Comparison of ENCODE assay signal across 8 cellular contexts in genomic region chr11:64165842-64166635, GRCh38. TPM values are rescaled to one million over a fixed set of nuclear protein-coding genes. Genes with fewer than 3 reads are reported as not detected.
DNase-seq lines count a peak whose midpoint lies in the region; ATAC-seq, FAIRE-seq and TF ChIP-seq lines count a peak whose summit lies in the region.

Gene MACROD1, minus strand, starts transcription at chr11:64166113. Its CDS starts 119 bp downstream, at chr11:64165994.

- no peaks in the 10 kb centered on the region for H3K36me3 Mint-ChIP-seq in activated T-helper 17 cell treated with anti-CD3 and anti-CD28 coated beads, Interleukin-2, amount 50 U/mL, for 72 hours (ENCODE audit: low read depth)
- H3K36me3 Mint-ChIP-seq in natural killer cell = no peaks in the 10 kb centered on the region

- in situ Hi-C loops in Caki2 (cut with HindIII; ENCODE audit: low pct_unique_long_range_greater_than_20kb, low sequenced_read_pairs) = no loop called here
- in situ Hi-C loops in KBM-7 (cut with MboI; ENCODE audit: low pct_unique_long_range_greater_than_20kb, low sequenced_read_pairs) = no loop called here

- H3K4me1 Mint-ChIP-seq in activated T-helper 17 cell treated with anti-CD3 and anti-CD28 coated beads, Interleukin-2, amount 50 U/mL, for 72 hours = no peaks in the 10 kb centered on the region
- H3K4me1 Mint-ChIP-seq in natural killer cell = peaks cover 0 to 7% of the 10 kb centered on the region in 2 donors

- DNase-seq in Caki2 (ENCODE audit: low read depth) = peak; percentile 79
- DNase-seq in KBM-7 = peak; percentile 90
- peak; percentile 69 for DNase-seq in RCC 7860 (ENCODE audit: low spot score)
- DNase-seq in fibroblast of peridontal ligament (ENCODE audit: extremely low read depth) = peak; percentile 57
- DNase-seq in natural killer cell = peak; percentile 50
- DNase-seq in stimulated activated naive CD8-positive, alpha-beta T cell treated with anti-CD3 and anti-CD28 coated beads, Interleukin-15, Interleukin-2, amounts not matched to agents 100 U/mL and 50 U/mL, for 24 hours = peak; percentile 87

- H3K4me3 Mint-ChIP-seq in activated T-helper 17 cell treated with anti-CD3 and anti-CD28 coated beads, Interleukin-2, amount 50 U/mL, for 72 hours = peak within 1 kb of the TSS; percentile 81
- peak within 1 kb of the TSS; percentile 92 for H3K4me3 Mint-ChIP-seq in natural killer cell

- H3K27ac Mint-ChIP-seq in activated T-helper 17 cell treated with anti-CD3 and anti-CD28 coated beads, Interleukin-2, amount 50 U/mL, for 72 hours = peak within 1 kb of the TSS; percentile 65
- H3K27ac Mint-ChIP-seq in natural killer cell = peak within 1 kb of the TSS in 1 of 2 donors; percentile 58

- no peak for TF ChIP-seq CTCF in natural killer cell (IDR thresholded peaks at IDR 0.05)

- intact Hi-C loops in natural killer cell (cut with micrococcal nuclease) = no loop called here

- no peaks in the 10 kb centered on the region for H3K9me3 Mint-ChIP-seq in activated T-helper 17 cell treated with anti-CD3 and anti-CD28 coated beads, Interleukin-2, amount 50 U/mL, for 72 hours
- H3K9me3 Mint-ChIP-seq in natural killer cell = no peaks in the 10 kb centered on the region

- peak; percentile 84 for ATAC-seq in GM21529 (IDR thresholded peaks at IDR 0.05; ENCODE audit: unreplicated experiment)
- ATAC-seq in activated T-helper 17 cell treated with anti-CD3 and anti-CD28 coated beads, Interleukin-2, amount 50 U/mL, for 72 hours (replicated peaks) = peak; percentile 96
- ATAC-seq in natural killer cell = peak; percentile 85 to 96 (median 95)
- ATAC-seq in stimulated activated naive CD8-positive, alpha-beta T cell treated with anti-CD3 and anti-CD28 coated beads, Interleukin-15, Interleukin-2, amounts not matched to agents 100 U/mL and 50 U/mL, for 24 hours = peak; percentile 97

- no peaks in the 10 kb centered on the region for H3K27me3 Mint-ChIP-seq in activated T-helper 17 cell treated with anti-CD3 and anti-CD28 coated beads, Interleukin-2, amount 50 U/mL, for 72 hours
- no peaks in the 10 kb centered on the region for H3K27me3 Mint-ChIP-seq in natural killer cell (ENCODE audit: low read depth in 2 of 2)

- FAIRE-seq in RCC 7860 (lab: Jason Lieb, UNC) = no peak

RNA-seq across cellular contexts. Expression of gene MACROD1, which starts in this region (rescaled TPM):
- total RNA-seq in Caki2 (2014; rRNA removed; shearing (Covaris generic); ENCODE audit: low replicate concordance) = 38.9 and 42.9 TPM in 2 replicates
- total RNA-seq in activated T-helper 17 cell treated with anti-CD3 and anti-CD28 coated beads, Interleukin-2, amount 50 U/mL, for 72 hours = 1 to 10 TPM; 5.4 to 9.6 TPM
- 1 to 10 TPM in 2 of 3 donors, under 1 TPM in 1; 0.73 to 3.3 (median 1.8) TPM for total RNA-seq in natural killer cell

Comparison
In these comparisons a context has a peak if more than half of its experiments do, and no peak if none do; other contexts are left out.
1. Peak in every context shown above with its lines: DNase-seq and ATAC-seq.